Comparison of ENCODE assay signal across 17 cellular contexts in genomic region chr21:37484535-37485474, GRCh38.
DNase-seq lines count a peak whose midpoint lies in the region; ATAC-seq and TF ChIP-seq lines count a peak whose summit lies in the region.
"Had no signal": no experiment of that assay in that cellular context is flagged by ENCODE, and none has a peak within 500 bp of the region (broad histone marks: within the 10 kb centered on the region; RNA-seq: fewer than 3 reads in every experiment).

No MANE protein-coding gene starts in this region.

- no peak overlapping the region for H4K5ac ChIP-seq in mesendoderm (ENCODE audit: low read length)

- no peak overlapping the region for H3K4me2 ChIP-seq in mesendoderm (ENCODE audit: low read length)

- H3K56ac ChIP-seq in mesendoderm (ENCODE audit: low read length) = no peak overlapping the region

- no peak overlapping the region for H3K4me3 ChIP-seq in mesendoderm (ENCODE audit: low read length)
- H3K4me3 ChIP-seq: adrenal gland, ovary, skin epidermis, upper lobe of right lung had no signal

- peaks cover 20% of the 10 kb centered on the region for H3K36me3 Mint-ChIP-seq in activated naive CD4-positive, alpha-beta T cell treated with anti-CD3 and anti-CD28 coated beads, Interleukin-2, amount 50 U/mL, for 24 hours
- no peaks in the 10 kb centered on the region for H3K36me3 Mint-ChIP-seq in glutamatergic neuron (ENCODE audit: unreplicated experiment)
- peaks cover 91% of the 10 kb centered on the region for H3K36me3 Mint-ChIP-seq in stimulated activated effector memory CD8-positive, alpha-beta T cell treated with anti-CD3 and anti-CD28 coated beads, Interleukin-12 subunit alpha, Interleukin-12 subunit beta, amount 100 ng/mL, for 72 hours
- H3K36me3 Mint-ChIP-seq in natural killer cell = no peaks in the 10 kb centered on the region

- intact Hi-C loops in natural killer cell (cut with micrococcal nuclease) = no loop called here

- no peak overlapping the region for H2BK5ac ChIP-seq in mesendoderm (ENCODE audit: low read length)

- H2BK120ac ChIP-seq in mesendoderm (ENCODE audit: low read depth, low read length) = no peak overlapping the region

- H3K79me1 ChIP-seq in mesendoderm (ENCODE audit: low read length) = peaks cover 4% of the 10 kb centered on the region

- peaks cover 2% of the 10 kb centered on the region for H3K36me3 ChIP-seq in mesendoderm (ENCODE audit: control insufficient read depth, insufficient read depth, low read length)
- H3K36me3 ChIP-seq: ovary had no signal

- in situ Hi-C loops in ACHN (cut with HindIII; ENCODE audit: low pct_ligation_motif_present, low pct_unique_long_range_greater_than_20kb, low sequenced_read_pairs) = no loop called here

- H3K27me3 Mint-ChIP-seq in activated naive CD4-positive, alpha-beta T cell treated with anti-CD3 and anti-CD28 coated beads, Interleukin-2, amount 50 U/mL, for 24 hours = no peaks in the 10 kb centered on the region
- peaks cover 4% of the 10 kb centered on the region for H3K27me3 Mint-ChIP-seq in glutamatergic neuron (ENCODE audit: unreplicated experiment)
- no peaks in the 10 kb centered on the region for H3K27me3 Mint-ChIP-seq in natural killer cell (ENCODE audit: low read depth in 2 of 2)
- H3K27me3 Mint-ChIP-seq: stimulated activated memory B cell treated with anti-CD40 and anti-IgM and Interleukin-4, amounts not matched to agents 10 μg/mL and 1 μg/mL and 100 μg/mL, for 72 hours had no signal

- H3K4me1 Mint-ChIP-seq in activated naive CD4-positive, alpha-beta T cell treated with anti-CD3 and anti-CD28 coated beads, Interleukin-2, amount 50 U/mL, for 24 hours = peaks cover 22% of the 10 kb centered on the region
- peaks cover 4% of the 10 kb centered on the region for H3K4me1 Mint-ChIP-seq in glutamatergic neuron (ENCODE audit: low read depth, unreplicated experiment)
- no peaks in the 10 kb centered on the region for H3K4me1 Mint-ChIP-seq in stimulated activated effector memory CD8-positive, alpha-beta T cell treated with anti-CD3 and anti-CD28 coated beads, Interleukin-12 subunit alpha, Interleukin-12 subunit beta, amount 100 ng/mL, for 72 hours
- H3K4me1 Mint-ChIP-seq in natural killer cell = peaks cover 14 to 23% of the 10 kb centered on the region in 2 donors
- H3K4me1 Mint-ChIP-seq: stimulated activated memory B cell treated with anti-CD40 and anti-IgM and Interleukin-4, amounts not matched to agents 10 μg/mL and 1 μg/mL and 100 μg/mL, for 72 hours had no signal

- H3K4me1 ChIP-seq in mesendoderm (ENCODE audit: control insufficient read depth, low read depth, low read length) = no peaks in the 10 kb centered on the region
- H3K4me1 ChIP-seq: adrenal gland, upper lobe of right lung had no signal

- no peak overlapping the region for H3K18ac ChIP-seq in mesendoderm (ENCODE audit: low read length)

- no peak overlapping the region for H3K23ac ChIP-seq in mesendoderm (ENCODE audit: low read length)

- H3K27ac ChIP-seq in mesendoderm (ENCODE audit: low read depth, low read length) = no peak overlapping the region
- H3K27ac ChIP-seq: ovary, skin epidermis, upper lobe of right lung had no signal

- no peak for DNase-seq in activated naive CD4-positive, alpha-beta T cell treated with Interleukin-2 at 50 U/mL for 16 hours
- DNase-seq in glutamatergic neuron (no peak), natural killer cell (no peak), ACHN (no peak), mesendoderm (no peak)
- no peak for DNase-seq in stimulated activated effector memory CD8-positive, alpha-beta T cell treated with anti-CD3 and anti-CD28 coated beads, Interleukin-12 subunit alpha, Interleukin-12 subunit beta, amount 100 ng/mL, for 72 hours (ENCODE audit: low spot score in 2 of 2)
- DNase-seq: adrenal gland; head of caudate nucleus; islet precursor cell; NCI-H1048; NK-92 treated with Interleukin-12 subunit alpha and Interleukin-12 subunit beta, amount 100 ng/mL, for 24 hours; ovary; upper lobe of right lung had no signal

- ATAC-seq in SK-N-SH treated with all-trans-retinoic acid at 6 μM for 48 hours (peak; percentile 65), natural killer cell (no peak)
- no peak for ATAC-seq in stimulated activated effector memory CD8-positive, alpha-beta T cell treated with anti-CD3 and anti-CD28 coated beads, Interleukin-12 subunit alpha, Interleukin-12 subunit beta, amount 100 ng/mL, for 72 hours
- ATAC-seq: stimulated activated memory B cell treated with anti-CD40 and anti-IgM and Interleukin-4, amounts not matched to agents 10 μg/mL and 1 μg/mL and 100 μg/mL, for 72 hours; upper lobe of right lung had no signal

- H3K27me3 ChIP-seq in mesendoderm (ENCODE audit: insufficient read depth, low read length, poor library complexity) = no peaks in the 10 kb centered on the region
- H3K27me3 ChIP-seq: adrenal gland, ovary, upper lobe of right lung had no signal

- no peaks in the 10 kb centered on the region for H3K79me2 ChIP-seq in mesendoderm (ENCODE audit: control insufficient read depth, insufficient read depth, low read length)

- H3K27ac Mint-ChIP-seq in activated naive CD4-positive, alpha-beta T cell treated with anti-CD3 and anti-CD28 coated beads, Interleukin-2, amount 50 U/mL, for 24 hours = peak overlapping the region; percentile 85
- peak overlapping the region; percentile 76 for H3K27ac Mint-ChIP-seq in glutamatergic neuron (ENCODE audit: unreplicated experiment)
- H3K27ac Mint-ChIP-seq in stimulated activated effector memory CD8-positive, alpha-beta T cell treated with anti-CD3 and anti-CD28 coated beads, Interleukin-12 subunit alpha, Interleukin-12 subunit beta, amount 100 ng/mL, for 72 hours = peak overlapping the region; percentile 20
- peak overlapping the region in 1 of 2 donors; percentile 48 for H3K27ac Mint-ChIP-seq in natural killer cell
- H3K27ac Mint-ChIP-seq: stimulated activated memory B cell treated with anti-CD40 and anti-IgM and Interleukin-4, amounts not matched to agents 10 μg/mL and 1 μg/mL and 100 μg/mL, for 72 hours had no signal

- no peak overlapping the region for H2AK5ac ChIP-seq in mesendoderm (ENCODE audit: low read length)

- no peak overlapping the region for H3K4me3 Mint-ChIP-seq in activated naive CD4-positive, alpha-beta T cell treated with anti-CD3 and anti-CD28 coated beads, Interleukin-2, amount 50 U/mL, for 24 hours
- H3K4me3 Mint-ChIP-seq in glutamatergic neuron (ENCODE audit: unreplicated experiment) (no peak overlapping the region), natural killer cell (no peak overlapping the region)
- no peak overlapping the region for H3K4me3 Mint-ChIP-seq in stimulated activated effector memory CD8-positive, alpha-beta T cell treated with anti-CD3 and anti-CD28 coated beads, Interleukin-12 subunit alpha, Interleukin-12 subunit beta, amount 100 ng/mL, for 72 hours
- H3K4me3 Mint-ChIP-seq: stimulated activated memory B cell treated with anti-CD40 and anti-IgM and Interleukin-4, amounts not matched to agents 10 μg/mL and 1 μg/mL and 100 μg/mL, for 72 hours had no signal

- no peak overlapping the region for H3K4ac ChIP-seq in mesendoderm (ENCODE audit: low read depth, low read length)

- H2BK15ac ChIP-seq in mesendoderm (replicated peaks; ENCODE audit: low read depth) = no peak overlapping the region

- no peak overlapping the region for H4K8ac ChIP-seq in mesendoderm (ENCODE audit: low read depth, low read length)

- TF ChIP-seq CTCF in glutamatergic neuron (IDR thresholded peaks at IDR 0.05; ENCODE audit: partially characterized antibody, unreplicated experiment) (no peak), natural killer cell (IDR thresholded peaks at IDR 0.05) (no peak)

- no CpG with 5 or more reads among the region's 7 CpGs for WGBS in mesendoderm (ENCODE audit: extremely low coverage, insufficient coverage, low lambda C conversion rate)

- no peaks in the 10 kb centered on the region for H3K9me3 Mint-ChIP-seq in activated naive CD4-positive, alpha-beta T cell treated with anti-CD3 and anti-CD28 coated beads, Interleukin-2, amount 50 U/mL, for 24 hours
- H3K9me3 Mint-ChIP-seq in glutamatergic neuron (ENCODE audit: unreplicated experiment) = peaks cover 4% of the 10 kb centered on the region
- H3K9me3 Mint-ChIP-seq in stimulated activated effector memory CD8-positive, alpha-beta T cell treated with anti-CD3 and anti-CD28 coated beads, Interleukin-12 subunit alpha, Interleukin-12 subunit beta, amount 100 ng/mL, for 72 hours = no peaks in the 10 kb centered on the region
- no peaks in the 10 kb centered on the region for H3K9me3 Mint-ChIP-seq in natural killer cell
- H3K9me3 Mint-ChIP-seq: stimulated activated memory B cell treated with anti-CD40 and anti-IgM and Interleukin-4, amounts not matched to agents 10 μg/mL and 1 μg/mL and 100 μg/mL, for 72 hours had no signal

- no peak overlapping the region for H3K9ac ChIP-seq in mesendoderm (ENCODE audit: low read length)

TF ChIP-seq in SK-N-SH treated with all-trans-retinoic acid at 6 μM for 48 hours, 23 proteins besides CTCF, POLR2A, EP300 and RAD21 (continues in another document):
- no peak for TF ChIP-seq ZNF70 (CRISPR knock-in tag; IDR thresholded peaks at IDR 0.05)
- TF ChIP-seq, protein P1, sequence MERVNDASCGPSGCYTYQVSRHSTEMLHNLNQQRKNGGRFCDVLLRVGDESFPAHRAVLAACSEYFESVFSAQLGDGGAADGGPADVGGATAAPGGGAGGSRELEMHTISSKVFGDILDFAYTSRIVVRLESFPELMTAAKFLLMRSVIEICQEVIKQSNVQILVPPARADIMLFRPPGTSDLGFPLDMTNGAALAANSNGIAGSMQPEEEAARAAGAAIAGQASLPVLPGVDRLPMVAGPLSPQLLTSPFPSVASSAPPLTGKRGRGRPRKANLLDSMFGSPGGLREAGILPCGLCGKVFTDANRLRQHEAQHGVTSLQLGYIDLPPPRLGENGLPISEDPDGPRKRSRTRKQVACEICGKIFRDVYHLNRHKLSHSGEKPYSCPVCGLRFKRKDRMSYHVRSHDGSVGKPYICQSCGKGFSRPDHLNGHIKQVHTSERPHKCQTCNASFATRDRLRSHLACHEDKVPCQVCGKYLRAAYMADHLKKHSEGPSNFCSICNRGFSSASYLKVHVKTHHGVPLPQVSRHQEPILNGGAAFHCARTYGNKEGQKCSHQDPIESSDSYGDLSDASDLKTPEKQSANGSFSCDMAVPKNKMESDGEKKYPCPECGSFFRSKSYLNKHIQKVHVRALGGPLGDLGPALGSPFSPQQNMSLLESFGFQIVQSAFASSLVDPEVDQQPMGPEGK (CRISPR knock-in tag; IDR thresholded peaks at IDR 0.05; ENCODE audit: borderline replicate concordance) = no peak
- no peak for TF ChIP-seq BACH2 (CRISPR knock-in tag; IDR thresholded peaks at IDR 0.05; ENCODE audit: borderline replicate concordance)
- no peak for TF ChIP-seq PPARA (CRISPR knock-in tag; IDR thresholded peaks at IDR 0.05; ENCODE audit: borderline replicate concordance)
